ENCODE assay signal across 11 cellular contexts in the genomic region with DNA sequence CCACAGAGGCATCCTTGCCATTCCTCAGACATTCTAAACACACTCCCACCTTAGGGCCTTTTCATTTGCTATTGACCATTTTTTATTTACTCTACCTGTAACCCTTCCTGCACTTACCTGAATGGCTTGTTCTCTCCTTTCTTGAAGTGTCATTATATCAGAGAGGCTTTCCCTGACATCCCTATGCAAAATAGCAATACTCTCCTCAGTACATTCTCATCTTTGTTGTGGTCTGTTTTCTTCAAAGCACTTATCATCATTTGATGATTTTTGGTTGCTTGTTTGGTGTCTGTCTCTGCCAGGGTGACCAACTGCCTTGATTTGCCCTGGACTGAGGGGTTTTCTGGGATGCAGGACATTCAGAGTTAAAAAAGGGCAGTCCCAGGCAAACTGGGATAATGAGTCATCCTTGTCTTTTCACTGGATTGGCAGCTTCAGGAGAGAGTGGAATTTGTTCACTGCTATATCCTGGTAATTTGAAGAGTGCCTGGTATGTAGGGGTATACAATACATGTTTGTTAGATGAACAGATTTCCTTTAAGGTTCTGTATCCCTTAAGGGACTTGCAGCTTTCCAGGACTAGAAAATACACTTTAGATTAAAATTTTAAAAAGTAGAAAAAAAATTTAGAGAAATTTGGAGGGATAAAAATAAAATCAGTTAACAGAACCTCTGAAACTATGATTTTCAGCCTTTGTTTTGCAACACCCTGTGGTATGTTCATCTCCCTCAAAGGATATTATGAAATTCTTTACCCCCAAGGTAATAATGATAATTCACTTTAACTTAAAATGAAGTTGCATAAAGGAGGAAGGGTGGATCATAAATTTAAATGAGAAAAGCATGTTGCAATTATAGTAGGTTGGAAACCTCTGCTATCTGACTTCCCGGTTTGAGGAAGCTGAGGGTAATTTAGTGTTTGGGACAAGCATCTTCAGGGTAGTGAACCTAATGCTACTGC.
A peak's percentile ranks its signal among the peaks of the same experiment; 100 is the strongest.
DNase-seq lines count a peak whose midpoint lies in the region; ATAC-seq and TF ChIP-seq lines count a peak whose summit lies in the region.
"Had no signal": no experiment of that assay in that cellular context is flagged by ENCODE, and none has a peak within 500 bp of the region (broad histone marks: within the 10 kb centered on the region; RNA-seq: fewer than 3 reads in every experiment).

No MANE protein-coding gene starts in this region.

- H3K9me2 ChIP-seq in GM23338 (ENCODE audit: insufficient read depth): no peaks in the 10 kb centered on the region

- H3K4me2 ChIP-seq in GM23338: no peak overlapping the region

- H3K9me3 Mint-ChIP-seq in GM23338: no peaks in the 10 kb centered on the region

- no peaks in the 10 kb centered on the region for H4K20me1 ChIP-seq in GM23338 (replicated peaks; ENCODE audit: insufficient read depth)

- WGBS in psoas muscle, 3 donors: 61 to 76% (median 72%) methylated on average over 1 of the region's 1 CpG

- no peak overlapping the region for H2AFZ ChIP-seq in GM23338

- no peaks in the 10 kb centered on the region for H3F3A ChIP-seq in GM23338 (replicated peaks; ENCODE audit: low read depth)

- intact Hi-C loops in psoas muscle (cut with DNase I): no loop called here

- TF ChIP-seq CTCF in GM23338 (conservative IDR thresholded peaks at IDR 0.05; ENCODE audit: low read depth in 2 of 2) (no peak), psoas muscle (IDR thresholded peaks at IDR 0.05) (no peak)

- H3K27ac ChIP-seq in GM23338 (ENCODE audit: low read depth): no peak overlapping the region
- peak overlapping the region; percentile 60 for H3K27ac ChIP-seq in epithelial cell of prostate
- H3K27ac ChIP-seq in psoas muscle: no peak overlapping the region

- H3K4me3 ChIP-seq in GM23338 (no peak overlapping the region), psoas muscle (no peak overlapping the region)

- H3K79me2 ChIP-seq in GM23338 (replicated peaks; ENCODE audit: insufficient read depth): no peaks in the 10 kb centered on the region

- DNase-seq in GM23338 (ENCODE audit: low spot score) (peak; percentile 29), OCI-M1 (lab: John Stamatoyannopoulos, UW) (peak; percentile 9), epithelial cell of prostate (ENCODE audit: low read depth, low spot score) (no peak), psoas muscle (no peak)
- no peak for DNase-seq in stimulated activated CD4-positive, alpha-beta T cell treated with anti-CD3 and anti-CD28 coated beads, Interleukin-4, amount 100 ng/mL, for 1 hour
- DNase-seq: activated T-cell treated with anti-CD3 and anti-CD28 coated beads for 4 hours, H9, RPMI8226 had no signal

- no peaks in the 10 kb centered on the region; the same call in none of the 2 replicates for H3K4me1 ChIP-seq in GM23338 (ENCODE audit: insufficient read depth)
- H3K4me1 ChIP-seq in psoas muscle: peaks cover 25% of the 10 kb centered on the region

- no peaks in the 10 kb centered on the region for H3K27me3 Mint-ChIP-seq in GM23338 (ENCODE audit: insufficient read depth, low read depth, poor library complexity)
- H3K27me3 Mint-ChIP-seq: IgD-negative memory B cell had no signal

- H3K36me3 ChIP-seq in GM23338 (ENCODE audit: insufficient read depth): no peaks in the 10 kb centered on the region
- peaks cover 0 to 3% of the 10 kb centered on the region in 2 donors for H3K36me3 ChIP-seq in psoas muscle (ENCODE audit: insufficient read depth in 1 of 2, low read depth in 1 of 2)

- H3K9me3 ChIP-seq in psoas muscle: no peaks in the 10 kb centered on the region

- H3K27me3 ChIP-seq in GM23338 (ENCODE audit: insufficient read depth) (no peaks in the 10 kb centered on the region), psoas muscle (ENCODE audit: insufficient read depth in 3 of 3, low read length in 2 of 3) (no peaks in the 10 kb centered on the region)

- H3K27ac Mint-ChIP-seq in GM23338: no peak overlapping the region
- H3K27ac Mint-ChIP-seq: IgD-negative memory B cell had no signal

- no peak overlapping the region for H3K4me3 Mint-ChIP-seq in GM23338
- H3K4me3 Mint-ChIP-seq: H9, IgD-negative memory B cell had no signal

- peak; percentile 59; the same call in 2 of the 3 replicates for ATAC-seq in GM23338
- ATAC-seq in psoas muscle: peak; percentile 56 to 81 (median 74)
- no peak for ATAC-seq in GM18867 (IDR thresholded peaks at IDR 0.05; ENCODE audit: unreplicated experiment)
- no peak for ATAC-seq in HG03432 (IDR thresholded peaks at IDR 0.05; ENCODE audit: unreplicated experiment)

- peaks cover 3% of the 10 kb centered on the region; the same call in 2 of the 3 replicates for H3K36me3 Mint-ChIP-seq in GM23338 (ENCODE audit: low read depth)

- peaks cover 6% of the 10 kb centered on the region; the same call in 2 of the 3 replicates for H3K4me1 Mint-ChIP-seq in GM23338

TF ChIP-seq in GM23338, 12 proteins besides CTCF, POLR2A, EP300 and RAD21 (continues in another document):
- TF ChIP-seq JUNB (IDR thresholded peaks at IDR 0.05; ENCODE audit: unreplicated experiment) (no peak), CREB1 (CRISPR knock-in tag; IDR thresholded peaks at IDR 0.05; ENCODE audit: low read depth) (no peak), REST (IDR thresholded peaks at IDR 0.05; ENCODE audit: unreplicated experiment) (no peak), POLR2AphosphoS5 (IDR thresholded peaks at IDR 0.05; ENCODE audit: low read depth) (no peak), EZH2 (IDR thresholded peaks at IDR 0.05; ENCODE audit: low read depth, unreplicated experiment) (no peak), ZNF331 (CRISPR knock-in tag; IDR thresholded peaks at IDR 0.05; ENCODE audit: low read depth) (no peak)

Comparison
In these comparisons a context has a peak if more than half of its experiments do, and no peak if none do; other contexts are left out.
1. ATAC-seq: peak in GM23338 (single experiment) and psoas muscle (4 of 4); none in GM18867 (single experiment) and HG03432 (single experiment).
2. DNase-seq: peak in GM23338 (single experiment) and OCI-M1 (single experiment); none in epithelial cell of prostate (single experiment), psoas muscle (0 of 2) and stimulated activated CD4-positive, alpha-beta T cell treated with anti-CD3 and anti-CD28 coated beads, Interleukin-4, amount 100 ng/mL, for 1 hour (single experiment).